Comparison of ENCODE assay signal across 1 cellular context in the genomic region with DNA sequence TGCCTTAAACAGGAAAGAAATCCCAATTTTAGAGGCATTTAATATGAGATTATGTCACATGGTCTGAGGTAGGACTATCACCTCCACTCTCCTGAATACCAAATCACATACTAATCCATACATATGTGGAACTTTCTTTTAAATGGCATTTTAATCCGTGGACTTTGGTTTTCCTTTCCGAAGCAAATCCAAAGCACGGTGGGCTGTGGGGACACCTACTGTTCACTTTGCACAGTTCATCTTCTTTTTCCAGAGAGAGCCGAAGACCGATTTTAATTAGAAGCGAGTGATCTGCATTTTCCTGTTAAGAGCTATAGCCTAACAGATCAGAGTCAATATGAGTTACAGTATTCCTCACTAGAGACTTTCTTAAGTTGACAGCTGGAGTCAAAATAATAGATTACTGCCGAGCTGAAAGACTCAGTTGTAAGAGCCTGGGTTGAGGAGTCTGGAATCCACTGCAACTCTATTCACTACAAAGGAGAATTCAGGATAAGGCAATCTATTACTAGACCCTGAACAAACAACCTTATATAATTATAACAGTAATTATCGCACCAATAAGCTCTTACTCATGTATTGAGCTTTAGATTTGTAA.
TF ChIP-seq lines count a peak whose summit lies in the region.

No MANE protein-coding gene starts in this region.

TF ChIP-seq in HCT116, 20 proteins besides CTCF, POLR2A, EP300 and RAD21 (continued from another document):
- TF ChIP-seq, protein P1, sequence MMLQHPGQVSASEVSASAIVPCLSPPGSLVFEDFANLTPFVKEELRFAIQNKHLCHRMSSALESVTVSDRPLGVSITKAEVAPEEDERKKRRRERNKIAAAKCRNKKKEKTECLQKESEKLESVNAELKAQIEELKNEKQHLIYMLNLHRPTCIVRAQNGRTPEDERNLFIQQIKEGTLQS (IDR thresholded peaks at IDR 0.05), result no peak
